17 cellular contexts compared by ENCODE assay signal in genomic region chr2:206784559-206785353, GRCh38. TPM values are rescaled to one million over a fixed set of nuclear protein-coding genes. Genes with fewer than 3 reads are reported as not detected.
DNase-seq lines count a peak whose midpoint lies in the region; ATAC-seq lines count a peak whose summit lies in the region.
"Had no signal": no experiment of that assay in that cellular context is flagged by ENCODE, and none has a peak within 500 bp of the region (broad histone marks: within the 10 kb centered on the region; RNA-seq: fewer than 3 reads in every experiment).

No MANE protein-coding gene starts in this region.

- H3K4me1 Mint-ChIP-seq in activated naive CD4-positive, alpha-beta T cell treated with anti-CD3 and anti-CD28 coated beads for 36 hours (ENCODE audit: low read depth), result peaks cover 24% of the 10 kb centered on the region
- H3K4me1 Mint-ChIP-seq in activated naive CD8-positive, alpha-beta T cell (ENCODE audit: low read depth), result peaks cover 19% of the 10 kb centered on the region
- peaks cover 17% of the 10 kb centered on the region for H3K4me1 Mint-ChIP-seq in stimulated activated memory B cell treated with anti-CD40 and anti-IgM and Interleukin-4, amounts not matched to agents 10 μg/mL and 1 μg/mL and 100 μg/mL, for 72 hours

- DNase-seq in activated CD4-positive, CD25-positive, alpha-beta regulatory T cell treated with anti-CD3 and anti-CD28 coated beads, Interleukin-2, amount 50 U/mL, for 72 hours, result no peak
- peak; percentile 24 for DNase-seq in activated naive CD4-positive, alpha-beta T cell treated with anti-CD3 and anti-CD28 coated beads for 36 hours
- no peak for DNase-seq in activated naive CD4-positive, alpha-beta T cell treated with anti-CD3 and anti-CD28 coated beads, Interleukin-2, amount 50 U/mL, for 16 hours
- DNase-seq in anterior cingulate cortex (lab: John Stamatoyannopoulos, UW), result no peak
- DNase-seq: 8988T; CD8-positive, alpha-beta T cell; H7; Kasumi-1; NCI-H1105; NCI-H1694; NCI-H2107; NCI-H226; NCI-H526 treated with DMSO at 0.1 percent for 48 hours had no signal

- CTCF ChIA-PET in activated naive CD4-positive, alpha-beta T cell treated with anti-CD3 and anti-CD28 coated beads for 36 hours (lab: Charles Lee), result interaction anchor here (0.6 to 1.3 kb wide), 4 partner anchors 8 to 89 kb away, joined by 3 read pairs; no protein-coding TSS in a partner anchor

- H3K27me3 Mint-ChIP-seq in activated naive CD4-positive, alpha-beta T cell treated with anti-CD3 and anti-CD28 coated beads for 36 hours (ENCODE audit: low read depth), result no peaks in the 10 kb centered on the region
- no peaks in the 10 kb centered on the region for H3K27me3 Mint-ChIP-seq in activated naive CD8-positive, alpha-beta T cell
- H3K27me3 Mint-ChIP-seq in stimulated activated memory B cell treated with anti-CD40 and anti-IgM and Interleukin-4, amounts not matched to agents 10 μg/mL and 1 μg/mL and 100 μg/mL, for 72 hours, result no peaks in the 10 kb centered on the region

- H3K36me3 Mint-ChIP-seq in activated naive CD4-positive, alpha-beta T cell treated with anti-CD3 and anti-CD28 coated beads for 36 hours (ENCODE audit: low read depth), result peaks cover 47% of the 10 kb centered on the region
- H3K36me3 Mint-ChIP-seq in activated naive CD8-positive, alpha-beta T cell, result peaks cover 32% of the 10 kb centered on the region
- peaks cover 79% of the 10 kb centered on the region for H3K36me3 Mint-ChIP-seq in stimulated activated memory B cell treated with anti-CD40 and anti-IgM and Interleukin-4, amounts not matched to agents 10 μg/mL and 1 μg/mL and 100 μg/mL, for 72 hours

- intact Hi-C loops in activated naive CD4-positive, alpha-beta T cell treated with anti-CD3 and anti-CD28 coated beads for 36 hours (cut with micrococcal nuclease), result loop anchor here (5.0 kb wide), 1 partner anchor 392 kb away; no protein-coding TSS in a partner anchor

- peak; percentile 60 to 82 for ATAC-seq in activated CD4-positive, CD25-positive, alpha-beta regulatory T cell treated with anti-CD3 and anti-CD28 coated beads, Interleukin-2, amount 50 U/mL, for 24 hours
- ATAC-seq in stimulated activated memory B cell treated with anti-CD40 and anti-IgM and Interleukin-4, amounts not matched to agents 10 μg/mL and 1 μg/mL and 100 μg/mL, for 72 hours, result no peak
- no peak for ATAC-seq in esophagus mucosa
- ATAC-seq: CD8-positive, alpha-beta T cell had no signal

- peak overlapping the region; percentile 37 for H3K27ac Mint-ChIP-seq in activated naive CD4-positive, alpha-beta T cell treated with anti-CD3 and anti-CD28 coated beads for 36 hours
- H3K27ac Mint-ChIP-seq in activated naive CD8-positive, alpha-beta T cell, result peak overlapping the region; percentile 84
- H3K27ac Mint-ChIP-seq in stimulated activated memory B cell treated with anti-CD40 and anti-IgM and Interleukin-4, amounts not matched to agents 10 μg/mL and 1 μg/mL and 100 μg/mL, for 72 hours, result peak overlapping the region; percentile 8
- H3K27ac Mint-ChIP-seq: CD8-positive, alpha-beta T cell had no signal

- no peak overlapping the region for H3K4me3 Mint-ChIP-seq in activated naive CD4-positive, alpha-beta T cell treated with anti-CD3 and anti-CD28 coated beads for 36 hours
- H3K4me3 Mint-ChIP-seq in activated naive CD8-positive, alpha-beta T cell, result no peak overlapping the region
- H3K4me3 Mint-ChIP-seq in stimulated activated memory B cell treated with anti-CD40 and anti-IgM and Interleukin-4, amounts not matched to agents 10 μg/mL and 1 μg/mL and 100 μg/mL, for 72 hours, result no peak overlapping the region
- H3K4me3 Mint-ChIP-seq: CD8-positive, alpha-beta T cell had no signal

- peaks cover 7% of the 10 kb centered on the region for H3K9me3 Mint-ChIP-seq in activated naive CD4-positive, alpha-beta T cell treated with anti-CD3 and anti-CD28 coated beads for 36 hours
- peaks cover 11% of the 10 kb centered on the region for H3K9me3 Mint-ChIP-seq in activated naive CD8-positive, alpha-beta T cell (ENCODE audit: low read depth)
- peaks cover 5% of the 10 kb centered on the region for H3K9me3 Mint-ChIP-seq in stimulated activated memory B cell treated with anti-CD40 and anti-IgM and Interleukin-4, amounts not matched to agents 10 μg/mL and 1 μg/mL and 100 μg/mL, for 72 hours

RNA-seq across cellular contexts. Expression of gene FASTKD2, which starts 19.4 kb away (rescaled TPM):
- 10 to 100 TPM; 21.4 to 22.8 TPM for total RNA-seq in activated naive CD4-positive, alpha-beta T cell treated with anti-CD3 and anti-CD28 coated beads for 36 hours
- total RNA-seq in esophagus mucosa, result 19.7 TPM

RNA-seq across cellular contexts. Expression of gene MDH1B, which starts 19.6 kb away (rescaled TPM):
- total RNA-seq in activated naive CD4-positive, alpha-beta T cell treated with anti-CD3 and anti-CD28 coated beads for 36 hours, result under 1 TPM; 0.86 TPM
- 0.76 TPM for total RNA-seq in esophagus mucosa

Comparison
In these comparisons a context has a peak if more than half of its experiments do, and no peak if none do; other contexts are left out.
1. ATAC-seq: peak in activated CD4-positive, CD25-positive, alpha-beta regulatory T cell treated with anti-CD3 and anti-CD28 coated beads, Interleukin-2, amount 50 U/mL, for 24 hours (2 of 2); none in stimulated activated memory B cell treated with anti-CD40 and anti-IgM and Interleukin-4, amounts not matched to agents 10 μg/mL and 1 μg/mL and 100 μg/mL, for 72 hours (single experiment) and esophagus mucosa (single experiment).
2. H3K27ac Mint-ChIP-seq: peak in every context shown above with its lines; median percentile 84 in activated naive CD8-positive, alpha-beta T cell; 37 in activated naive CD4-positive, alpha-beta T cell treated with anti-CD3 and anti-CD28 coated beads for 36 hours; 8 in stimulated activated memory B cell treated with anti-CD40 and anti-IgM and Interleukin-4, amounts not matched to agents 10 μg/mL and 1 μg/mL and 100 μg/mL, for 72 hours.